20 cellular contexts compared by ENCODE assay signal in genomic region chr3:170806141-170806540, GRCh38.
"Had no signal": no experiment of that assay in that cellular context is flagged by ENCODE, and none has a peak within 500 bp of the region (broad histone marks: within the 10 kb centered on the region; RNA-seq: fewer than 3 reads in every experiment).

No MANE protein-coding gene starts in this region.

- H3K4me3 ChIP-seq: SJSA1, SK-N-MC had no signal

- H3K27ac ChIP-seq: HL-60, KMS-11, SJSA1, SK-N-MC had no signal

- DNase-seq: MM.1S, NCI-H1048, NCI-H1105 treated with DMSO at 0.1 percent for 48 hours, NCI-H1417 treated with DMSO at 0.1 percent for 48 hours, NCI-H146, NCI-H1694 treated with DMSO at 0.1 percent for 48 hours, NCI-H1930, NCI-H2081, NCI-H2107, NCI-H2227 treated with DMSO at 0.1 percent for 48 hours, NCI-H524, NCI-H526 treated with DMSO at 0.1 percent for 48 hours, NCI-H748 treated with DMSO at 0.1 percent for 48 hours, Right ventricle myocardium superior, RPMI8226, SIG-M5 had no signal

- H3K27me3 ChIP-seq: SJSA1 had no signal

- H3K36me3 ChIP-seq: SJSA1 had no signal
